In the genomic region with DNA sequence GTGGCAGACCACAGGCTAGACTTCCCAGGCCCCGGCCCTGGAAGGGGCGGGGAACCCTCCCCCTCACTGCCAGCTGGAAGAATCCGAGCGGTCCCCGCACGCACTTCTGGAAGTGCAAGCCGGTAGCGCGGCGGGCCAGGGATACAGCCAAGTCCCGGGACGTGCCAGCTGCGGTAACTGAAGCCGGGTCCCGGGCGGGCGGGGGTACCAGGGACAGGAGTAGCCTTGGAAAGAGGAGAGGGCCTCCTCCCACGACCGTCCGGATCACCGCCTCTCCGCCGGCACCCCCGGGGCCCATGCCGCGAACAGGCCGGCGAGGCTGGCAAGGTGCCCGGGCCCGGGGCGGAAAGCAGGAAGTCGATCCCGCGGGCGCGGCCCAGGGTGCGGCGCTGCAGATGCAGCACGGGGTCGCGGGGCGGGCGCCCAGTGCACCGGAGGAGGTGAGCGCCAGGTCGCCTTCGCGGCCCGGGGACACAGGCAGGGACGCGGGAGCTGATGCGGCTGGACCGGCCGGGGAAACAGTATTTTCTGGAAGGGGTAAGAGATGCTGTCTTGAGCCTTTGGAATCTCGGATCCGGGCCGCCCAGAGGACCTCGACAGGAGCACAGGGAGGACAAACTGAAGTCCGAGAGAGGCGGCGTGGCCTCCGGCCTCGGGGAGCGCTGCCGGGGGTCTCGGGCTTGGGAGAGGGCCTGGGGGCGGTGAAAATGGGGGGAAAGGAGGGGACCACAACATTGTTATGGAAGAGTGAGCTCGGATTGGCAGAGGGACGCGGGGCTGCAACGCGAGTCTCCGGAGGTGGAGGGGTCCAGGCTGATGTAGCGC, we compare ENCODE assay signal across 1 cellular context.
A peak's percentile ranks its signal among the peaks of the same experiment; 100 is the strongest.
TF ChIP-seq lines count a peak whose summit lies in the region.

No MANE protein-coding gene starts in this region.

TF ChIP-seq in K562, 482 proteins besides CTCF, POLR2A, EP300 and RAD21:
- TF ChIP-seq MCM7 (IDR thresholded peaks at IDR 0.05): no peak
- TF ChIP-seq SLC30A9 (CRISPR knock-in tag; IDR thresholded peaks at IDR 0.05): no peak
- TF ChIP-seq CHD4 (IDR thresholded peaks at IDR 0.05; ENCODE audit: insufficient read depth, insufficient replicate concordance, low read depth, low read length, poor library complexity, severe bottlenecking): no peak
- TF ChIP-seq FOXP1 (CRISPR knock-in tag; IDR thresholded peaks at IDR 0.05): peak; percentile 40; the same call in 1 of the 2 replicates
- TF ChIP-seq, protein P1, sequence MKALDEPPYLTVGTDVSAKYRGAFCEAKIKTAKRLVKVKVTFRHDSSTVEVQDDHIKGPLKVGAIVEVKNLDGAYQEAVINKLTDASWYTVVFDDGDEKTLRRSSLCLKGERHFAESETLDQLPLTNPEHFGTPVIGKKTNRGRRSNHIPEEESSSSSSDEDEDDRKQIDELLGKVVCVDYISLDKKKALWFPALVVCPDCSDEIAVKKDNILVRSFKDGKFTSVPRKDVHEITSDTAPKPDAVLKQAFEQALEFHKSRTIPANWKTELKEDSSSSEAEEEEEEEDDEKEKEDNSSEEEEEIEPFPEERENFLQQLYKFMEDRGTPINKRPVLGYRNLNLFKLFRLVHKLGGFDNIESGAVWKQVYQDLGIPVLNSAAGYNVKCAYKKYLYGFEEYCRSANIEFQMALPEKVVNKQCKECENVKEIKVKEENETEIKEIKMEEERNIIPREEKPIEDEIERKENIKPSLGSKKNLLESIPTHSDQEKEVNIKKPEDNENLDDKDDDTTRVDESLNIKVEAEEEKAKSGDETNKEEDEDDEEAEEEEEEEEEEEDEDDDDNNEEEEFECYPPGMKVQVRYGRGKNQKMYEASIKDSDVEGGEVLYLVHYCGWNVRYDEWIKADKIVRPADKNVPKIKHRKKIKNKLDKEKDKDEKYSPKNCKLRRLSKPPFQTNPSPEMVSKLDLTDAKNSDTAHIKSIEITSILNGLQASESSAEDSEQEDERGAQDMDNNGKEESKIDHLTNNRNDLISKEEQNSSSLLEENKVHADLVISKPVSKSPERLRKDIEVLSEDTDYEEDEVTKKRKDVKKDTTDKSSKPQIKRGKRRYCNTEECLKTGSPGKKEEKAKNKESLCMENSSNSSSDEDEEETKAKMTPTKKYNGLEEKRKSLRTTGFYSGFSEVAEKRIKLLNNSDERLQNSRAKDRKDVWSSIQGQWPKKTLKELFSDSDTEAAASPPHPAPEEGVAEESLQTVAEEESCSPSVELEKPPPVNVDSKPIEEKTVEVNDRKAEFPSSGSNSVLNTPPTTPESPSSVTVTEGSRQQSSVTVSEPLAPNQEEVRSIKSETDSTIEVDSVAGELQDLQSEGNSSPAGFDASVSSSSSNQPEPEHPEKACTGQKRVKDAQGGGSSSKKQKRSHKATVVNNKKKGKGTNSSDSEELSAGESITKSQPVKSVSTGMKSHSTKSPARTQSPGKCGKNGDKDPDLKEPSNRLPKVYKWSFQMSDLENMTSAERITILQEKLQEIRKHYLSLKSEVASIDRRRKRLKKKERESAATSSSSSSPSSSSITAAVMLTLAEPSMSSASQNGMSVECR (CRISPR knock-in tag; IDR thresholded peaks at IDR 0.05): peak; percentile 58; the same call in 1 of the 2 replicates
- no peak for TF ChIP-seq FUS (optimal IDR thresholded peaks at IDR 0.05; ENCODE audit: low read depth, low read length)
- TF ChIP-seq EGR1 (conservative IDR thresholded peaks at IDR 0.05): no peak
- TF ChIP-seq HLTF (IDR thresholded peaks at IDR 0.05): no peak
- 0 out of 4 replicates have a peak, but pooled peaks of 1 of the 2 experiments have one; percentile 31 for TF ChIP-seq FOXA3 (CRISPR knock-in tag; conservative IDR thresholded peaks at IDR 0.05 in 1 of 2, IDR thresholded peaks at IDR 0.05 in 1 of 2)
- TF ChIP-seq ETV5 (CRISPR knock-in tag; IDR thresholded peaks at IDR 0.05; ENCODE audit: low read depth): peak; percentile 41; the same call in 1 of the 2 replicates
- TF ChIP-seq RBBP5 (IDR thresholded peaks at IDR 0.05; ENCODE audit: borderline replicate concordance, insufficient read depth, low read length, poor library complexity, severe bottlenecking): no peak
- TF ChIP-seq, protein P2, sequence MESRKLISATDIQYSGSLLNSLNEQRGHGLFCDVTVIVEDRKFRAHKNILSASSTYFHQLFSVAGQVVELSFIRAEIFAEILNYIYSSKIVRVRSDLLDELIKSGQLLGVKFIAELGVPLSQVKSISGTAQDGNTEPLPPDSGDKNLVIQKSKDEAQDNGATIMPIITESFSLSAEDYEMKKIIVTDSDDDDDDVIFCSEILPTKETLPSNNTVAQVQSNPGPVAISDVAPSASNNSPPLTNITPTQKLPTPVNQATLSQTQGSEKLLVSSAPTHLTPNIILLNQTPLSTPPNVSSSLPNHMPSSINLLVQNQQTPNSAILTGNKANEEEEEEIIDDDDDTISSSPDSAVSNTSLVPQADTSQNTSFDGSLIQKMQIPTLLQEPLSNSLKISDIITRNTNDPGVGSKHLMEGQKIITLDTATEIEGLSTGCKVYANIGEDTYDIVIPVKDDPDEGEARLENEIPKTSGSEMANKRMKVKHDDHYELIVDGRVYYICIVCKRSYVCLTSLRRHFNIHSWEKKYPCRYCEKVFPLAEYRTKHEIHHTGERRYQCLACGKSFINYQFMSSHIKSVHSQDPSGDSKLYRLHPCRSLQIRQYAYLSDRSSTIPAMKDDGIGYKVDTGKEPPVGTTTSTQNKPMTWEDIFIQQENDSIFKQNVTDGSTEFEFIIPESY (CRISPR knock-in tag; IDR thresholded peaks at IDR 0.05): peak; percentile 70
- TF ChIP-seq PYGO2 (tag; IDR thresholded peaks at IDR 0.05): no peak
- TF ChIP-seq, protein P3, sequence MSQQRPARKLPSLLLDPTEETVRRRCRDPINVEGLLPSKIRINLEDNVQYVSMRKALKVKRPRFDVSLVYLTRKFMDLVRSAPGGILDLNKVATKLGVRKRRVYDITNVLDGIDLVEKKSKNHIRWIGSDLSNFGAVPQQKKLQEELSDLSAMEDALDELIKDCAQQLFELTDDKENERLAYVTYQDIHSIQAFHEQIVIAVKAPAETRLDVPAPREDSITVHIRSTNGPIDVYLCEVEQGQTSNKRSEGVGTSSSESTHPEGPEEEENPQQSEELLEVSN (IDR thresholded peaks at IDR 0.05; ENCODE audit: borderline replicate concordance in 1 of 2, extremely low read depth in 1 of 2, insufficient read depth in 1 of 2, insufficient read length in 1 of 2, low read depth in 1 of 2, low read length in 1 of 2, poor library complexity in 1 of 2, severe bottlenecking in 1 of 2): no peak
- TF ChIP-seq, protein P4, sequence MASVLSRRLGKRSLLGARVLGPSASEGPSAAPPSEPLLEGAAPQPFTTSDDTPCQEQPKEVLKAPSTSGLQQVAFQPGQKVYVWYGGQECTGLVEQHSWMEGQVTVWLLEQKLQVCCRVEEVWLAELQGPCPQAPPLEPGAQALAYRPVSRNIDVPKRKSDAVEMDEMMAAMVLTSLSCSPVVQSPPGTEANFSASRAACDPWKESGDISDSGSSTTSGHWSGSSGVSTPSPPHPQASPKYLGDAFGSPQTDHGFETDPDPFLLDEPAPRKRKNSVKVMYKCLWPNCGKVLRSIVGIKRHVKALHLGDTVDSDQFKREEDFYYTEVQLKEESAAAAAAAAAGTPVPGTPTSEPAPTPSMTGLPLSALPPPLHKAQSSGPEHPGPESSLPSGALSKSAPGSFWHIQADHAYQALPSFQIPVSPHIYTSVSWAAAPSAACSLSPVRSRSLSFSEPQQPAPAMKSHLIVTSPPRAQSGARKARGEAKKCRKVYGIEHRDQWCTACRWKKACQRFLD (CRISPR knock-in tag; IDR thresholded peaks at IDR 0.05): no peak
- TF ChIP-seq, protein P5, sequence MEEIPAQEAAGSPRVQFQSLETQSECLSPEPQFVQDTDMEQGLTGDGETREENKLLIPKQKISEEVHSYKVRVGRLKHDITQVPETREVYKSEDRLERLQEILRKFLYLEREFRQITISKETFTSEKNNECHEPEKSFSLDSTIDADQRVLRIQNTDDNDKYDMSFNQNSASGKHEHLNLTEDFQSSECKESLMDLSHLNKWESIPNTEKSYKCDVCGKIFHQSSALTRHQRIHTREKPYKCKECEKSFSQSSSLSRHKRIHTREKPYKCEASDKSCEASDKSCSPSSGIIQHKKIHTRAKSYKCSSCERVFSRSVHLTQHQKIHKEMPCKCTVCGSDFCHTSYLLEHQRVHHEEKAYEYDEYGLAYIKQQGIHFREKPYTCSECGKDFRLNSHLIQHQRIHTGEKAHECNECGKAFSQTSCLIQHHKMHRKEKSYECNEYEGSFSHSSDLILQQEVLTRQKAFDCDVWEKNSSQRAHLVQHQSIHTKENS (CRISPR knock-in tag; IDR thresholded peaks at IDR 0.05): no peak
- TF ChIP-seq ZFX (CRISPR knock-in tag; IDR thresholded peaks at IDR 0.05): peak; percentile 50
- TF ChIP-seq NFIC (IDR thresholded peaks at IDR 0.05): peak; percentile 66
- TF ChIP-seq ARHGAP35 (IDR thresholded peaks at IDR 0.05; ENCODE audit: partially characterized antibody): no peak
- TF ChIP-seq HNRNPL (IDR thresholded peaks at IDR 0.05; ENCODE audit: low read depth, low read length): peak; percentile 56; the same call in 1 of the 2 replicates
- TF ChIP-seq, protein P6, sequence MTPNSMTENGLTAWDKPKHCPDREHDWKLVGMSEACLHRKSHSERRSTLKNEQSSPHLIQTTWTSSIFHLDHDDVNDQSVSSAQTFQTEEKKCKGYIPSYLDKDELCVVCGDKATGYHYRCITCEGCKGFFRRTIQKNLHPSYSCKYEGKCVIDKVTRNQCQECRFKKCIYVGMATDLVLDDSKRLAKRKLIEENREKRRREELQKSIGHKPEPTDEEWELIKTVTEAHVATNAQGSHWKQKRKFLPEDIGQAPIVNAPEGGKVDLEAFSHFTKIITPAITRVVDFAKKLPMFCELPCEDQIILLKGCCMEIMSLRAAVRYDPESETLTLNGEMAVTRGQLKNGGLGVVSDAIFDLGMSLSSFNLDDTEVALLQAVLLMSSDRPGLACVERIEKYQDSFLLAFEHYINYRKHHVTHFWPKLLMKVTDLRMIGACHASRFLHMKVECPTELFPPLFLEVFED (CRISPR knock-in tag; conservative IDR thresholded peaks at IDR 0.05): no peak
- peak; percentile 43; the same call in 1 of the 2 replicates for TF ChIP-seq L3MBTL2 (IDR thresholded peaks at IDR 0.05)
- no peak for TF ChIP-seq CBX2 (IDR thresholded peaks at IDR 0.05; ENCODE audit: insufficient read depth, low read length, poor library complexity, severe bottlenecking)
- TF ChIP-seq EZH2 (IDR thresholded peaks at IDR 0.05; ENCODE audit: borderline replicate concordance, low read depth, low read length): no peak
- TF ChIP-seq, protein P7, sequence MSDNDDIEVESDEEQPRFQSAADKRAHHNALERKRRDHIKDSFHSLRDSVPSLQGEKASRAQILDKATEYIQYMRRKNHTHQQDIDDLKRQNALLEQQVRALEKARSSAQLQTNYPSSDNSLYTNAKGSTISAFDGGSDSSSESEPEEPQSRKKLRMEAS (CRISPR knock-in tag; IDR thresholded peaks at IDR 0.05): peak; percentile 23; the same call in 1 of the 2 replicates
- peak; percentile 19 for TF ChIP-seq CCNT2 (IDR thresholded peaks at IDR 0.05; ENCODE audit: borderline replicate concordance, extremely low read depth, insufficient read length, low read depth, low read length)
- TF ChIP-seq ZNF263 (CRISPR knock-in tag; IDR thresholded peaks at IDR 0.05; ENCODE audit: borderline replicate concordance): peak; percentile 49
- TF ChIP-seq DPF2 (IDR thresholded peaks at IDR 0.05): no peak
- TF ChIP-seq, protein P8, sequence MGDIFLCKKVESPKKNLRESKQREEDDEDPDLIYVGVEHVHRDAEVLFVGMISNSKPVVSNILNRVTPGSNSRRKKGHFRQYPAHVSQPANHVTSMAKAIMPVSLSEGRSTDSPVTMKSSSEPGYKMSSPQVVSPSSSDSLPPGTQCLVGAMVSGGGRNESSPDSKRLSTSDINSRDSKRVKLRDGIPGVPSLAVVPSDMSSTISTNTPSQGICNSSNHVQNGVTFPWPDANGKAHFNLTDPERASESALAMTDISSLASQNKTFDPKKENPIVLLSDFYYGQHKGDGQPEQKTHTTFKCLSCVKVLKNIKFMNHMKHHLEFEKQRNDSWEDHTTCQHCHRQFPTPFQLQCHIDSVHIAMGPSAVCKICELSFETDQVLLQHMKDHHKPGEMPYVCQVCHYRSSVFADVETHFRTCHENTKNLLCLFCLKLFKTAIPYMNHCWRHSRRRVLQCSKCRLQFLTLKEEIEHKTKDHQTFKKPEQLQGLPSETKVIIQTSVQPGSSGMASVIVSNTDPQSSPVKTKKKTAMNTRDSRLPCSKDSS (IDR thresholded peaks at IDR 0.05; ENCODE audit: low read depth, partially characterized antibody): no peak
- TF ChIP-seq, protein P9, sequence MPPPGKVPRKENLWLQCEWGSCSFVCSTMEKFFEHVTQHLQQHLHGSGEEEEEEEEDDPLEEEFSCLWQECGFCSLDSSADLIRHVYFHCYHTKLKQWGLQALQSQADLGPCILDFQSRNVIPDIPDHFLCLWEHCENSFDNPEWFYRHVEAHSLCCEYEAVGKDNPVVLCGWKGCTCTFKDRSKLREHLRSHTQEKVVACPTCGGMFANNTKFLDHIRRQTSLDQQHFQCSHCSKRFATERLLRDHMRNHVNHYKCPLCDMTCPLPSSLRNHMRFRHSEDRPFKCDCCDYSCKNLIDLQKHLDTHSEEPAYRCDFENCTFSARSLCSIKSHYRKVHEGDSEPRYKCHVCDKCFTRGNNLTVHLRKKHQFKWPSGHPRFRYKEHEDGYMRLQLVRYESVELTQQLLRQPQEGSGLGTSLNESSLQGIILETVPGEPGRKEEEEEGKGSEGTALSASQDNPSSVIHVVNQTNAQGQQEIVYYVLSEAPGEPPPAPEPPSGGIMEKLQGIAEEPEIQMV (tag; conservative IDR thresholded peaks at IDR 0.05; ENCODE audit: low read depth): no peak
- TF ChIP-seq TEAD1 (CRISPR knock-in tag; IDR thresholded peaks at IDR 0.05): 0 out of 4 replicates have a peak, but pooled peaks of 1 of the 2 experiments have one; percentile 45
- TF ChIP-seq, protein P10, sequence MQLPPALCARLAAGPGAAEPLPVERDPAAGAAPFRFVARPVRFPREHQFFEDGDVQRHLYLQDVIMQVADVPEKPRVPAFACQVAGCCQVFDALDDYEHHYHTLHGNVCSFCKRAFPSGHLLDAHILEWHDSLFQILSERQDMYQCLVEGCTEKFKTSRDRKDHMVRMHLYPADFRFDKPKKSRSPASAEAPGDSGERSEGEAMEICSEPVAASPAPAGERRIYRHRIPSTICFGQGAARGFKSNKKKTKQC (CRISPR knock-in tag; IDR thresholded peaks at IDR 0.05): 0 out of 2 replicates have a peak, but pooled peaks have one; percentile 17
- no peak for TF ChIP-seq TAL1 (IDR thresholded peaks at IDR 0.05)
- TF ChIP-seq, protein P11, sequence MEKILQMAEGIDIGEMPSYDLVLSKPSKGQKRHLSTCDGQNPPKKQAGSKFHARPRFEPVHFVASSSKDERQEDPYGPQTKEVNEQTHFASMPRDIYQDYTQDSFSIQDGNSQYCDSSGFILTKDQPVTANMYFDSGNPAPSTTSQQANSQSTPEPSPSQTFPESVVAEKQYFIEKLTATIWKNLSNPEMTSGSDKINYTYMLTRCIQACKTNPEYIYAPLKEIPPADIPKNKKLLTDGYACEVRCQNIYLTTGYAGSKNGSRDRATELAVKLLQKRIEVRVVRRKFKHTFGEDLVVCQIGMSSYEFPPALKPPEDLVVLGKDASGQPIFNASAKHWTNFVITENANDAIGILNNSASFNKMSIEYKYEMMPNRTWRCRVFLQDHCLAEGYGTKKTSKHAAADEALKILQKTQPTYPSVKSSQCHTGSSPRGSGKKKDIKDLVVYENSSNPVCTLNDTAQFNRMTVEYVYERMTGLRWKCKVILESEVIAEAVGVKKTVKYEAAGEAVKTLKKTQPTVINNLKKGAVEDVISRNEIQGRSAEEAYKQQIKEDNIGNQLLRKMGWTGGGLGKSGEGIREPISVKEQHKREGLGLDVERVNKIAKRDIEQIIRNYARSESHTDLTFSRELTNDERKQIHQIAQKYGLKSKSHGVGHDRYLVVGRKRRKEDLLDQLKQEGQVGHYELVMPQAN (IDR thresholded peaks at IDR 0.05; ENCODE audit: borderline replicate concordance): no peak
- TF ChIP-seq HDAC2 (IDR thresholded peaks at IDR 0.05): no peak
TF ChIP-seq in K562: peak in this region for 14.
